20 cellular contexts compared by ENCODE assay signal in genomic region chr12:23523339-23523738, GRCh38.
DNase-seq lines count a peak whose midpoint lies in the region; ATAC-seq, FAIRE-seq and TF ChIP-seq lines count a peak whose summit lies in the region.
"Had no signal": no experiment of that assay in that cellular context is flagged by ENCODE, and none has a peak within 500 bp of the region (broad histone marks: within the 10 kb centered on the region; RNA-seq: fewer than 3 reads in every experiment).

No MANE protein-coding gene starts in this region.

- no peak for ATAC-seq in HepG2
- no peak for ATAC-seq in right lobe of liver
- no peak for ATAC-seq in GM19351 (IDR thresholded peaks at IDR 0.05; ENCODE audit: unreplicated experiment)
- ATAC-seq: Right ventricle myocardium inferior had no signal

- H4K20me1 ChIP-seq in HepG2 (ENCODE audit: insufficient read depth, low read length) (no peaks in the 10 kb centered on the region), OCI-LY7 (ENCODE audit: insufficient read depth, low read length) (no peaks in the 10 kb centered on the region), H1 (replicated peaks in 1 of 2; ENCODE audit: control insufficient read depth in 1 of 2, insufficient read depth in 2 of 2, low read length in 2 of 2) (no peaks in the 10 kb centered on the region)

- H3K23ac ChIP-seq in H1 (ENCODE audit: insufficient read length), result no peak overlapping the region

- 3% methylated on average over 2 of the region's 2 CpGs for WGBS in HepG2 (ENCODE audit: low lambda C conversion rate)
- 73% methylated on average over 2 of the region's 2 CpGs for WGBS in right lobe of liver (ENCODE audit: insufficient coverage, low coverage, low lambda C conversion rate, missing lambda C conversion rate)
- WGBS in H1 (ENCODE audit: extremely low coverage in 1 of 2, insufficient coverage in 1 of 2, insufficient read length in 1 of 2, insufficient replicate concordance in 2 of 2, low coverage in 1 of 2, low lambda C conversion rate in 2 of 2, missing lambda C conversion rate in 1 of 2), 2 experiments, result 86% methylated on average over 2 of the region's 2 CpGs; no CpG with 5 or more reads in 1 of the 2 experiments

- H3K27me3 ChIP-seq in HepG2 (ENCODE audit: control insufficient read depth in 1 of 2, insufficient read depth in 2 of 2, low read length in 2 of 2) (no peaks in the 10 kb centered on the region), right lobe of liver (no peaks in the 10 kb centered on the region), H1 (replicated peaks in 1 of 4; ENCODE audit: control insufficient read depth in 3 of 4, extremely low read depth in 1 of 4, insufficient read depth in 3 of 4, low read length in 3 of 4) (no peaks in the 10 kb centered on the region)
- H3K27me3 ChIP-seq: SJSA1 had no signal

- H3K27ac ChIP-seq in HepG2 (ENCODE audit: extremely low read length, insufficient read depth, low read length), result no peak overlapping the region
- H3K27ac ChIP-seq in right lobe of liver, result no peak overlapping the region
- no peak overlapping the region for H3K27ac ChIP-seq in OCI-LY7 (ENCODE audit: low read depth, low read length, poor library complexity, severe bottlenecking)
- no peak overlapping the region for H3K27ac ChIP-seq in H1 (ENCODE audit: low read depth, low read length)
- H3K27ac ChIP-seq: SJSA1 had no signal

- H2BK120ac ChIP-seq in H1 (replicated peaks; ENCODE audit: low read depth, low read length), result no peak overlapping the region

- in situ Hi-C loops in HepG2 (cut with HindIII; ENCODE audit: extremely low pct_ligation_motif_present, low pct_unique_long_range_greater_than_20kb), result no loop called here

- H3K9ac ChIP-seq in HepG2 (ENCODE audit: insufficient read depth, low read depth, low read length), result no peak overlapping the region
- no peak overlapping the region for H3K9ac ChIP-seq in H1 (replicated peaks in 1 of 4; ENCODE audit: extremely low read depth in 1 of 4, low read depth in 3 of 4, low read length in 3 of 4)

- H3K18ac ChIP-seq in H1 (ENCODE audit: extremely low read depth, low read length), result no peak overlapping the region

- H3K4me1 ChIP-seq in HepG2 (ENCODE audit: insufficient read depth, low read length) (no peaks in the 10 kb centered on the region), right lobe of liver (peaks cover 0 to 7% (median 0%) of the 10 kb centered on the region in 4 donors), OCI-LY7 (ENCODE audit: insufficient read depth, low read length, poor library complexity, severe bottlenecking) (no peaks in the 10 kb centered on the region), H1 (replicated peaks in 1 of 4; ENCODE audit: control insufficient read depth in 3 of 4, insufficient read depth in 4 of 4, low read length in 3 of 4) (no peaks in the 10 kb centered on the region)
- H3K4me1 ChIP-seq: HAP-1, SJSA1 had no signal

- no peak for TF ChIP-seq RAD21 in HepG2 (CRISPR knock-in tag; IDR thresholded peaks at IDR 0.05)
- no peak for TF ChIP-seq RAD21 in H1 (IDR thresholded peaks at IDR 0.05 in 1 of 2, conservative IDR thresholded peaks at IDR 0.05 in 1 of 2; ENCODE audit: low read depth in 2 of 2, low read length in 2 of 2)

- no peaks in the 10 kb centered on the region for H3K36me3 ChIP-seq in HepG2 (replicated peaks in 1 of 2; ENCODE audit: control insufficient read depth in 1 of 2, insufficient read depth in 2 of 2, low read length in 2 of 2)
- H3K36me3 ChIP-seq in right lobe of liver, result no peaks in the 10 kb centered on the region
- no peaks in the 10 kb centered on the region for H3K36me3 ChIP-seq in OCI-LY7 (ENCODE audit: insufficient read depth, low read length)
- H3K36me3 ChIP-seq in H1 (ENCODE audit: control insufficient read depth in 2 of 4, insufficient read depth in 4 of 4, low read length in 3 of 4), result peaks cover 0 to 3% (median 0%) of the 10 kb centered on the region in 4 experiments; a peak in 1 of 8 replicates
- H3K36me3 ChIP-seq: HAP-1, SJSA1 had no signal

- H3K4ac ChIP-seq in H1 (replicated peaks; ENCODE audit: insufficient read length, low read depth, low read length), result no peak overlapping the region

- H4K8ac ChIP-seq in H1 (ENCODE audit: extremely low read depth, insufficient read depth, low read length), result no peak overlapping the region

- BruUV-seq in HepG2 (replicated peaks; lab: Mats Ljungman, UMichigan) (no TSS peak), OCI-LY7 (replicated peaks; lab: Mats Ljungman, UMichigan) (no TSS peak)

- no peaks in the 10 kb centered on the region for H3K23me2 ChIP-seq in H1 (ENCODE audit: low read depth, low read length)

- no peak overlapping the region for H4K5ac ChIP-seq in H1 (ENCODE audit: insufficient read length, low read depth, low read length)

- FAIRE-seq in HepG2 (lab: Jason Lieb, UNC), result no peak
- peak; percentile 73 for FAIRE-seq in H1 (lab: Jason Lieb, UNC)
- FAIRE-seq: HTR-8/SVneo had no signal

- no peak overlapping the region for H2BK5ac ChIP-seq in H1 (ENCODE audit: low read depth, low read length)

- intact Hi-C loops in HepG2 (cut with micrococcal nuclease; ENCODE audit: unreplicated experiment), result no loop called here
- intact Hi-C loops in right lobe of liver (cut with DNase I), result no loop called here
- intact Hi-C loops in OCI-LY7 (cut with micrococcal nuclease; ENCODE audit: unreplicated experiment), result no loop called here

- TF ChIP-seq POLR2A in HepG2 (IDR thresholded peaks at IDR 0.05; ENCODE audit: insufficient read depth in 1 of 2, low read depth in 2 of 2, low read length in 2 of 2) (no peak), right lobe of liver (IDR thresholded peaks at IDR 0.05) (no peak), H1 (IDR thresholded peaks at IDR 0.05; ENCODE audit: control extremely low read depth in 1 of 2, low read depth in 2 of 2, low read length in 2 of 2) (no peak)

- POLR2A ChIA-PET in HepG2 (lab: Yijun Ruan, JAX), result no interaction called here
- POLR2A ChIA-PET in OCI-LY7 (lab: Charles Lee), result interaction anchor here (0.6 to 0.7 kb wide), 2 partner anchors 9 to 853 kb away, joined by 3 read pairs; no protein-coding TSS in a partner anchor
- POLR2A ChIA-PET in H1 (lab: Charles Lee; ENCODE audit: partially characterized antibody), result no interaction called here

- H3K79me2 ChIP-seq in HepG2 (ENCODE audit: insufficient read depth, low read length) (no peaks in the 10 kb centered on the region), OCI-LY7 (ENCODE audit: insufficient read depth, low read depth, low read length) (no peaks in the 10 kb centered on the region), H1 (ENCODE audit: control insufficient read depth in 1 of 2, insufficient read depth in 2 of 2, low read length in 2 of 2) (no peaks in the 10 kb centered on the region)

- H3K79me1 ChIP-seq in H1 (ENCODE audit: low read depth, low read length), result no peaks in the 10 kb centered on the region

- H3K9me2 ChIP-seq in OCI-LY7 (ENCODE audit: insufficient read depth, low read length), result no peaks in the 10 kb centered on the region

- H4K91ac ChIP-seq in H1 (replicated peaks; ENCODE audit: insufficient read length, low read length), result no peak overlapping the region

- no peak overlapping the region for H2AK5ac ChIP-seq in H1 (ENCODE audit: low read depth, low read length)

- H2AFZ ChIP-seq in HepG2 (ENCODE audit: low read length) (no peak overlapping the region), OCI-LY7 (ENCODE audit: low read length) (no peak overlapping the region), H1 (ENCODE audit: low read length) (no peak overlapping the region)

- no peak overlapping the region for H2BK20ac ChIP-seq in H1 (ENCODE audit: low read length)

- no peak overlapping the region for H2BK12ac ChIP-seq in H1 (ENCODE audit: low read depth, low read length)

- H3K14ac ChIP-seq in H1 (ENCODE audit: insufficient read length), result no peak overlapping the region

- CTCF ChIA-PET in HepG2 (lab: Yijun Ruan, JAX; ENCODE audit: low intra/inter-chr PET ratio, low total read pairs), result no interaction called here
- CTCF ChIA-PET in OCI-LY7 (lab: Charles Lee; ENCODE audit: unreplicated experiment), result no interaction called here
- CTCF ChIA-PET in H1 (lab: Charles Lee; ENCODE audit: partially characterized antibody), result no interaction called here

- no peak overlapping the region for H3K56ac ChIP-seq in H1 (replicated peaks; ENCODE audit: insufficient read length, low read depth, low read length)

- no peak for TF ChIP-seq EP300 in HepG2 (IDR thresholded peaks at IDR 0.05; ENCODE audit: low read depth in 2 of 2, low read length in 2 of 2)
- no peak for TF ChIP-seq EP300 in HepG2 (CRISPR knock-in tag; IDR thresholded peaks at IDR 0.05; ENCODE audit: borderline replicate concordance)
- no peak for TF ChIP-seq EP300 in H1 (IDR thresholded peaks at IDR 0.05; ENCODE audit: borderline replicate concordance in 1 of 2, low read depth in 2 of 2, low read length in 2 of 2)

- H3K4me2 ChIP-seq in HepG2 (ENCODE audit: low read depth, low read length) (no peak overlapping the region), OCI-LY7 (ENCODE audit: low read length) (no peak overlapping the region), H1 (ENCODE audit: insufficient read depth in 1 of 2, low read depth in 2 of 2, low read length in 2 of 2) (no peak overlapping the region)

- no peak for TF ChIP-seq CTCF in HepG2 (CRISPR knock-in tag; IDR thresholded peaks at IDR 0.05)
- TF ChIP-seq CTCF in right lobe of liver (IDR thresholded peaks at IDR 0.05), result no peak
- no peak for TF ChIP-seq CTCF in OCI-LY7 (conservative IDR thresholded peaks at IDR 0.05; ENCODE audit: low read length)
- no peak for TF ChIP-seq CTCF in H1 (IDR thresholded peaks at IDR 0.05; ENCODE audit: control extremely low read depth in 1 of 3, insufficient read depth in 1 of 3, low read depth in 1 of 3, low read length in 3 of 3)

- H2BK15ac ChIP-seq in H1 (ENCODE audit: low read length), result no peak overlapping the region

- H3K4me3 ChIP-seq in HepG2 (replicated peaks in 1 of 3; ENCODE audit: insufficient read depth in 1 of 3, low read depth in 2 of 3, low read length in 3 of 3), result no peak overlapping the region
- H3K4me3 ChIP-seq in right lobe of liver, result no peak overlapping the region
- no peak overlapping the region for H3K4me3 ChIP-seq in OCI-LY7 (ENCODE audit: low read depth, low read length, poor library complexity, severe bottlenecking)
- H3K4me3 ChIP-seq in H1 (ENCODE audit: extremely low read depth in 1 of 4, insufficient read depth in 2 of 4, low read depth in 3 of 4, low read length in 4 of 4), result no peak overlapping the region
- H3K4me3 ChIP-seq: HAP-1, SJSA1 had no signal

- DNase-seq in HepG2 (ENCODE audit: low spot score) (no peak), right lobe of liver (no peak), OCI-LY7 (ENCODE audit: low spot score) (peak; percentile 16), H1 (ENCODE audit: low read depth in 1 of 2, low spot score in 2 of 2) (no peak), hippocampal formation (lab: John Stamatoyannopoulos, UW) (no peak)
- DNase-seq in activated effector memory CD4-positive, alpha-beta T cell treated with anti-CD3 and anti-CD28 coated beads, Interleukin-2, amount 50 U/mL, for 16 hours, result no peak
- DNase-seq: CD4-positive, CD25-positive, alpha-beta regulatory T cell; GF-D8; IMR-90; NCI-H1694; NCI-H2081 treated with DMSO at 0.1 percent for 48 hours; NCI-H226; NCI-H510A treated with DMSO at 0.1 percent for 48 hours; NCI-H774; NK-92 treated with Interleukin-12 subunit alpha and Interleukin-12 subunit beta, amount 100 ng/mL, for 24 hours had no signal

- H3K9me3 ChIP-seq in HepG2 (ENCODE audit: low read length) (no peaks in the 10 kb centered on the region), right lobe of liver (no peaks in the 10 kb centered on the region), OCI-LY7 (ENCODE audit: low read length) (peaks cover 16% of the 10 kb centered on the region; the same call in 1 of the 2 replicates), H1 (ENCODE audit: insufficient read depth in 2 of 2, low read depth in 1 of 2, low read length in 1 of 2) (peaks cover 5 to 10% of the 10 kb centered on the region in 2 experiments; a peak in 2 of 4 replicates)
- H3K9me3 ChIP-seq: HAP-1, SJSA1 had no signal
